8 cellular contexts compared by ENCODE assay signal in genomic region chr11:61293869-61294716, GRCh38. TPM values are rescaled to one million over a fixed set of nuclear protein-coding genes. Genes with fewer than 3 reads are reported as not detected.
DNase-seq lines count a peak whose midpoint lies in the region; ATAC-seq, FAIRE-seq and TF ChIP-seq lines count a peak whose summit lies in the region.

No MANE protein-coding gene starts in this region.

- H3K4me2 ChIP-seq in K562 (ENCODE audit: insufficient read depth, low read length) = no peak overlapping the region

- H3K27me3 ChIP-seq in CD4-positive, CD25-positive, alpha-beta regulatory T cell (ENCODE audit: control insufficient read depth, insufficient read depth, low read length) = no peaks in the 10 kb centered on the region
- H3K27me3 ChIP-seq in K562 (ENCODE audit: control insufficient read depth in 2 of 2, insufficient read depth in 2 of 2, low read length in 2 of 2) = no peaks in the 10 kb centered on the region

- TF ChIP-seq RAD21 in K562 (CRISPR knock-in tag; conservative IDR thresholded peaks at IDR 0.05 in 1 of 2, IDR thresholded peaks at IDR 0.05 in 1 of 2) = no peak

- H3K27ac Mint-ChIP-seq in CD4-positive, CD25-positive, alpha-beta regulatory T cell = no peak overlapping the region

- H3K27ac ChIP-seq in CD4-positive, CD25-positive, alpha-beta regulatory T cell (ENCODE audit: insufficient read depth, low read length, poor library complexity, severe bottlenecking) = no peak overlapping the region
- no peak overlapping the region for H3K27ac ChIP-seq in K562 (ENCODE audit: extremely low read depth, low read depth, low read length)

- H3K36me3 Mint-ChIP-seq in CD4-positive, CD25-positive, alpha-beta regulatory T cell = peaks cover 17% of the 10 kb centered on the region

- ATAC-seq in CD4-positive, CD25-positive, alpha-beta regulatory T cell (ENCODE audit: low read depth in 2 of 2) = peak in 1 of 2 donors; percentile 26
- ATAC-seq in GM19035 (IDR thresholded peaks at IDR 0.05; ENCODE audit: unreplicated experiment) = peak; percentile 45
- peak; percentile 39 for ATAC-seq in HG03354 (IDR thresholded peaks at IDR 0.05; ENCODE audit: poor library complexity, severe bottlenecking, unreplicated experiment)
- ATAC-seq in K562 = peak; percentile 5; the same call in 1 of the 3 replicates

- H2AFZ ChIP-seq in K562 (ENCODE audit: low read depth, low read length) = no peak overlapping the region

- peaks cover 47% of the 10 kb centered on the region for H3K27me3 Mint-ChIP-seq in CD4-positive, CD25-positive, alpha-beta regulatory T cell

- no peak for FAIRE-seq in K562 (lab: Jason Lieb, UNC)

- no peaks in the 10 kb centered on the region for H3K9me3 ChIP-seq in CD4-positive, CD25-positive, alpha-beta regulatory T cell (ENCODE audit: control insufficient read depth in 2 of 2, low read length in 2 of 2)
- 0 out of 2 replicates have a peak, but pooled peaks cover 1% of the 10 kb centered on the region for H3K9me3 ChIP-seq in K562 (replicated peaks; ENCODE audit: control insufficient read depth, insufficient read depth, low read depth, low read length)

- H3K36me3 ChIP-seq in CD4-positive, CD25-positive, alpha-beta regulatory T cell (ENCODE audit: control insufficient read depth, insufficient read depth, low read length) = peaks cover 7% of the 10 kb centered on the region
- peaks cover 23% of the 10 kb centered on the region for H3K36me3 ChIP-seq in K562 (ENCODE audit: control insufficient read depth, insufficient read depth, low read length)

- H3K4me3 Mint-ChIP-seq in CD4-positive, CD25-positive, alpha-beta regulatory T cell = peak overlapping the region; percentile 57 to 83 (median 78)

- peak in 2 of 3 donors; percentile 3 to 24 for DNase-seq in CD4-positive, CD25-positive, alpha-beta regulatory T cell
- DNase-seq in RKO (ENCODE audit: low spot score) (peak; percentile 64), K562 (ENCODE audit: extremely low read depth in 1 of 4, low spot score in 3 of 4) (no peak), iris pigment epithelial cell (ENCODE audit: low read depth) (peak; percentile 37), NCI-H2029 (lab: John Stamatoyannopoulos, UW) (no peak)
- DNase-seq in stimulated activated CD4-positive, alpha-beta T cell treated with anti-CD3 and anti-CD28 coated beads, Interleukin-1b, Interleukin-23, amount 100 ng/mL, for 24 hours (ENCODE audit: low read depth in 4 of 4, low spot score in 1 of 4) = peak; percentile 12 to 52 (median 30)

- TF ChIP-seq EP300 in K562 (IDR thresholded peaks at IDR 0.05; ENCODE audit: low read length) = no peak

- CTCF ChIA-PET in K562 (lab: Yijun Ruan, JAX; ENCODE audit: low intra/inter-chr PET ratio) = no interaction called here

- BruUV-seq in K562 (replicated peaks; lab: Mats Ljungman, UMichigan) = no TSS peak

- POLR2A ChIA-PET in K562 (lab: Yijun Ruan, JAX) = interaction anchor here (0.6 to 0.7 kb wide), 2 partner anchors 378 to 949 kb away, joined by 3 to 5 read pairs; no protein-coding TSS in a partner anchor

- no peaks in the 10 kb centered on the region for H4K20me1 ChIP-seq in K562 (replicated peaks; ENCODE audit: control insufficient read depth, insufficient read depth, low read length)

- no peaks in the 10 kb centered on the region for H3K9me1 ChIP-seq in K562 (ENCODE audit: control insufficient read depth, insufficient read depth, low read length)

- H3K9ac ChIP-seq in K562 (ENCODE audit: insufficient read depth in 1 of 2, low read depth in 2 of 2, low read length in 2 of 2) = no peak overlapping the region

- peaks cover 0 to 18% (median 12%) of the 10 kb centered on the region in 4 donors for H3K4me1 Mint-ChIP-seq in CD4-positive, CD25-positive, alpha-beta regulatory T cell

- intact Hi-C loops in K562 (cut with micrococcal nuclease) = no loop called here

- in situ Hi-C loops in K562 (cut with MboI) = no loop called here

- no peak for TF ChIP-seq POLR2A in K562 (conservative IDR thresholded peaks at IDR 0.05)

- peaks cover 0 to 1% (median 0%) of the 10 kb centered on the region in 7 donors for H3K9me3 Mint-ChIP-seq in CD4-positive, CD25-positive, alpha-beta regulatory T cell

- no peaks in the 10 kb centered on the region for H3K79me2 ChIP-seq in K562 (ENCODE audit: control insufficient read depth, insufficient read depth, low read length)

- peaks cover 23% of the 10 kb centered on the region for H3K4me1 ChIP-seq in CD4-positive, CD25-positive, alpha-beta regulatory T cell (ENCODE audit: control insufficient read depth, insufficient read depth, low read length, poor library complexity, severe bottlenecking)
- peaks cover 4 to 36% of the 10 kb centered on the region in 2 experiments; a peak in 4 of 5 replicates for H3K4me1 ChIP-seq in K562 (replicated peaks in 1 of 2; ENCODE audit: control insufficient read depth in 2 of 2, insufficient read depth in 2 of 2, low read length in 2 of 2)

- no peak overlapping the region for H3K4me3 ChIP-seq in CD4-positive, CD25-positive, alpha-beta regulatory T cell (ENCODE audit: low read depth, low read length)
- H3K4me3 ChIP-seq in K562 = no peak overlapping the region

- WGBS in K562 (ENCODE audit: insufficient coverage, low coverage, missing lambda C conversion rate) = 86% methylated on average over 30 of the region's 60 CpGs

- TF ChIP-seq CTCF in K562 (IDR thresholded peaks at IDR 0.05 in 2 of 3, conservative IDR thresholded peaks at IDR 0.05 in 1 of 3; ENCODE audit: insufficient read depth in 2 of 3, low read depth in 1 of 3, low read length in 3 of 3) = no peak

RNA-seq across cellular contexts. Expression of gene VWCE, which starts 1.0 kb away (rescaled TPM):
- 0.94 TPM for total RNA-seq in CD4-positive, CD25-positive, alpha-beta regulatory T cell
- not detected for polyA plus RNA-seq in CD4-positive, CD25-positive, alpha-beta regulatory T cell
- total RNA-seq in K562 (2011; cell fraction: chromatin; rRNA removed; ENCODE audit: low replicate concordance) = 6.5 and 15.9 TPM in 2 replicates
- 6.2 and 7.8 TPM in 2 replicates for total RNA-seq in K562 (2011; cell fraction: nucleolus; rRNA removed)
- 7.5 and 7.9 TPM in 2 replicates for total RNA-seq in K562 (2011; cell fraction: nucleoplasm; rRNA removed)
- total RNA-seq in K562 (2014; rRNA removed) (0.32 and 0.41 TPM in 2 replicates), K562 (2014; rRNA removed; fragmentation: Illumina TruSeq; extraction: Trizol) (0.26 and 0.36 TPM in 2 replicates), K562 (2015; rRNA removed; fragmentation: Illumina TruSeq; extraction: Trizol) (0.38 and 0.65 TPM in 2 replicates), K562 (2021) (0.74 and 1.1 TPM in 2 replicates)
- polyA plus RNA-seq in K562 (2011; rRNA removed) (0.60 and 0.89 TPM in 2 replicates), K562 (2014; fragmentation: Illumina TruSeq; extraction: Trizol) (0.48 and 0.67 TPM in 2 replicates), K562 (2014; fragmentation: Nextera tagmentation; extraction: Ambion mirVana) (under 1 TPM in 1 of 2 experiments, not detected in 1; 0.06 TPM), K562 (2014; rRNA removed) (0.86 and 1.6 TPM in 2 replicates)
- polyA plus RNA-seq in K562 (2011; cell fraction: cytosol; rRNA removed) = 0.73 and 1.1 TPM in 2 replicates
- polyA plus RNA-seq in K562 (2011; cell fraction: nucleus; rRNA removed) = 3.0 and 3.8 TPM in 2 replicates
- 0.82 and 1.8 TPM in 2 replicates for polyA plus RNA-seq in K562 (2012)
- 0.46 and 0.57 TPM in 2 replicates for polyA minus RNA-seq in K562 (2011; rRNA and poly(A)+ RNA removed)
- polyA minus RNA-seq in K562 (2011; cell fraction: cytosol; rRNA and poly(A)+ RNA removed) = not detected in 2 replicates
- polyA minus RNA-seq in K562 (2011; cell fraction: nucleus; rRNA and poly(A)+ RNA removed) = 1.2 and 2.2 TPM in 2 replicates

RNA-seq across cellular contexts. Expression of gene DDB1, which starts 38.8 kb away (rescaled TPM):
- total RNA-seq in CD4-positive, CD25-positive, alpha-beta regulatory T cell = 155 TPM
- polyA plus RNA-seq in CD4-positive, CD25-positive, alpha-beta regulatory T cell = 100 to 1,000 TPM; 117 to 158 (median 126) TPM
- total RNA-seq in K562 (2011; cell fraction: chromatin; rRNA removed; ENCODE audit: low replicate concordance) = 556 and 576 TPM in 2 replicates
- 305 and 316 TPM in 2 replicates for total RNA-seq in K562 (2011; cell fraction: nucleolus; rRNA removed)
- 405 and 524 TPM in 2 replicates for total RNA-seq in K562 (2011; cell fraction: nucleoplasm; rRNA removed)
- 273 and 325 TPM in 2 replicates for total RNA-seq in K562 (2014; rRNA removed)
- total RNA-seq in K562 (2014; rRNA removed; fragmentation: Illumina TruSeq; extraction: Trizol) = 237 and 239 TPM in 2 replicates
- 250 and 251 TPM in 2 replicates for total RNA-seq in K562 (2015; rRNA removed; fragmentation: Illumina TruSeq; extraction: Trizol)
- total RNA-seq in K562 (2021) = 307 and 322 TPM in 2 replicates
- polyA plus RNA-seq in K562 (2011; rRNA removed) = 290 and 343 TPM in 2 replicates
- 317 and 331 TPM in 2 replicates for polyA plus RNA-seq in K562 (2011; cell fraction: cytosol; rRNA removed)
- polyA plus RNA-seq in K562 (2011; cell fraction: nucleus; rRNA removed) = 256 and 322 TPM in 2 replicates
- polyA plus RNA-seq in K562 (2012) = 149 and 169 TPM in 2 replicates
- 259 and 266 TPM in 2 replicates for polyA plus RNA-seq in K562 (2014; fragmentation: Illumina TruSeq; extraction: Trizol)
- 100 to 1,000 TPM; 172 to 361 TPM for polyA plus RNA-seq in K562 (2014; fragmentation: Nextera tagmentation; extraction: Ambion mirVana)
- polyA plus RNA-seq in K562 (2014; rRNA removed) = 201 and 224 TPM in 2 replicates
- 588 and 731 TPM in 2 replicates for polyA minus RNA-seq in K562 (2011; rRNA and poly(A)+ RNA removed)
- 325 and 351 TPM in 2 replicates for polyA minus RNA-seq in K562 (2011; cell fraction: cytosol; rRNA and poly(A)+ RNA removed)
- polyA minus RNA-seq in K562 (2011; cell fraction: nucleus; rRNA and poly(A)+ RNA removed) = 120 and 182 TPM in 2 replicates

RNA-seq across cellular contexts. Expression of gene TKFC, which starts 38.9 kb away (rescaled TPM):
- 29.6 TPM for total RNA-seq in CD4-positive, CD25-positive, alpha-beta regulatory T cell
- polyA plus RNA-seq in CD4-positive, CD25-positive, alpha-beta regulatory T cell = 10 to 100 TPM; 29.2 to 33.2 (median 32.1) TPM
- total RNA-seq in K562 (2011; cell fraction: chromatin; rRNA removed; ENCODE audit: low replicate concordance) = 149 and 318 TPM in 2 replicates
- 164 and 169 TPM in 2 replicates for total RNA-seq in K562 (2011; cell fraction: nucleolus; rRNA removed)
- total RNA-seq in K562 (2011; cell fraction: nucleoplasm; rRNA removed) = 118 and 132 TPM in 2 replicates
- total RNA-seq in K562 (2014; rRNA removed) = 28.5 and 35.2 TPM in 2 replicates
- total RNA-seq in K562 (2014; rRNA removed; fragmentation: Illumina TruSeq; extraction: Trizol) = 12.0 and 13.9 TPM in 2 replicates
- 19.3 and 21.7 TPM in 2 replicates for total RNA-seq in K562 (2015; rRNA removed; fragmentation: Illumina TruSeq; extraction: Trizol)
- 53.6 and 61.7 TPM in 2 replicates for total RNA-seq in K562 (2021)
- polyA plus RNA-seq in K562 (2011; rRNA removed) = 30.8 and 58.0 TPM in 2 replicates
- 40.7 and 63.4 TPM in 2 replicates for polyA plus RNA-seq in K562 (2011; cell fraction: cytosol; rRNA removed)
- polyA plus RNA-seq in K562 (2011; cell fraction: nucleus; rRNA removed) = 222 and 275 TPM in 2 replicates
- polyA plus RNA-seq in K562 (2012) = 43.1 and 60.5 TPM in 2 replicates
- 34.0 and 36.6 TPM in 2 replicates for polyA plus RNA-seq in K562 (2014; fragmentation: Illumina TruSeq; extraction: Trizol)
- 1 to 10 TPM; 2.0 to 2.3 TPM for polyA plus RNA-seq in K562 (2014; fragmentation: Nextera tagmentation; extraction: Ambion mirVana)
- polyA plus RNA-seq in K562 (2014; rRNA removed) = 45.6 and 52.6 TPM in 2 replicates
- 25.9 and 30.8 TPM in 2 replicates for polyA minus RNA-seq in K562 (2011; rRNA and poly(A)+ RNA removed)
- 27.2 and 40.0 TPM in 2 replicates for polyA minus RNA-seq in K562 (2011; cell fraction: cytosol; rRNA and poly(A)+ RNA removed)
- polyA minus RNA-seq in K562 (2011; cell fraction: nucleus; rRNA and poly(A)+ RNA removed) = 62.5 and 67.2 TPM in 2 replicates

RNA-seq across cellular contexts. Expression of gene PGA5, which starts 53.1 kb away (rescaled TPM):
- not detected for total RNA-seq in CD4-positive, CD25-positive, alpha-beta regulatory T cell
- not detected for polyA plus RNA-seq in CD4-positive, CD25-positive, alpha-beta regulatory T cell
- not detected in 2 replicates for total RNA-seq in K562 (2011; cell fraction: chromatin; rRNA removed; ENCODE audit: low replicate concordance)
- total RNA-seq in K562 (2011; cell fraction: nucleolus; rRNA removed) = not detected in 2 replicates
- not detected in 2 replicates for total RNA-seq in K562 (2011; cell fraction: nucleoplasm; rRNA removed)
- total RNA-seq in K562 (2014; rRNA removed) (not detected in 2 replicates), K562 (2014; rRNA removed; fragmentation: Illumina TruSeq; extraction: Trizol) (not detected in 2 replicates), K562 (2015; rRNA removed; fragmentation: Illumina TruSeq; extraction: Trizol) (not detected in 2 replicates), K562 (2021) (not detected in 2 replicates)
- polyA plus RNA-seq in K562 (2011; rRNA removed) (not detected in 2 replicates), K562 (2014; fragmentation: Illumina TruSeq; extraction: Trizol) (not detected in 2 replicates), K562 (2014; fragmentation: Nextera tagmentation; extraction: Ambion mirVana) (not detected), K562 (2014; rRNA removed) (not detected in 2 replicates)
- not detected in 2 replicates for polyA plus RNA-seq in K562 (2011; cell fraction: cytosol; rRNA removed)
- 0.20 TPM in 1 of 2 replicates, not detected in the other for polyA plus RNA-seq in K562 (2011; cell fraction: nucleus; rRNA removed)
- polyA plus RNA-seq in K562 (2012) = not detected in 2 replicates
- polyA minus RNA-seq in K562 (2011; rRNA and poly(A)+ RNA removed) = not detected in 2 replicates
- polyA minus RNA-seq in K562 (2011; cell fraction: cytosol; rRNA and poly(A)+ RNA removed) = not detected in 2 replicates
- not detected in 2 replicates for polyA minus RNA-seq in K562 (2011; cell fraction: nucleus; rRNA and poly(A)+ RNA removed)

Comparison
In these comparisons a context has a peak if more than half of its experiments do, and no peak if none do; other contexts are left out.
1. DNase-seq: peak in CD4-positive, CD25-positive, alpha-beta regulatory T cell (2 of 3), RKO (single experiment), iris pigment epithelial cell (single experiment) and stimulated activated CD4-positive, alpha-beta T cell treated with anti-CD3 and anti-CD28 coated beads, Interleukin-1b, Interleukin-23, amount 100 ng/mL, for 24 hours (4 of 4); none in K562 (0 of 4) and NCI-H2029 (single experiment).